Comparison of ENCODE assay signal across 8 cellular contexts in genomic region chr5:692530-693041, GRCh38. TPM values are rescaled to one million over a fixed set of nuclear protein-coding genes. Genes with fewer than 3 reads are reported as not detected.
A peak's percentile ranks its signal among the peaks of the same experiment; 100 is the strongest.
DNase-seq lines count a peak whose midpoint lies in the region; ATAC-seq and TF ChIP-seq lines count a peak whose summit lies in the region.
"Not testable (repeated sequence)": the region's sequence is repeated elsewhere in the genome, so short reads cannot be mapped to it uniquely, and the experiment has no call there.

No MANE protein-coding gene starts in this region.

- H4K91ac ChIP-seq in trophoblast cell (ENCODE audit: low read depth, low read length): not testable (repeated sequence)

- ATAC-seq in GM23338: not testable (repeated sequence)
- peak; percentile 22 for ATAC-seq in activated CD8-positive, alpha-beta T cell treated with anti-CD3 and anti-CD28 coated beads, Interleukin-2, amount 10 ng/mL, durations not matched to agents 7 days and 5 days

- not testable (repeated sequence) for H3F3A ChIP-seq in GM23338 (replicated peaks; ENCODE audit: low read depth)

- H2AFZ ChIP-seq in GM23338; trophoblast cell (ENCODE audit: insufficient read depth, low read length, poor library complexity): not testable (repeated sequence)

- H3K27ac Mint-ChIP-seq in GM23338; activated CD8-positive, alpha-beta T cell treated with anti-CD3 and anti-CD28 coated beads, Interleukin-2, amount 10 ng/mL, durations not matched to agents 7 days and 5 days: not testable (repeated sequence)

- H3K9ac ChIP-seq in HUES6 (ENCODE audit: low read length); trophoblast cell (ENCODE audit: low read length): not testable (repeated sequence)

- not testable (repeated sequence) for TF ChIP-seq POLR2A in uterus (IDR thresholded peaks at IDR 0.05)

- H3K9me3 ChIP-seq in HUES6 (ENCODE audit: control insufficient read depth, insufficient read depth, low read depth, low read length); effector memory CD4-positive, alpha-beta T cell (ENCODE audit: control insufficient read depth, low read length); trophoblast cell (ENCODE audit: insufficient read depth, low read depth, low read length); uterus: not testable (repeated sequence)

- H3K36me3 Mint-ChIP-seq in GM23338 (ENCODE audit: low read depth); activated CD8-positive, alpha-beta T cell treated with anti-CD3 and anti-CD28 coated beads, Interleukin-2, amount 10 ng/mL, durations not matched to agents 7 days and 5 days (ENCODE audit: low read depth): not testable (repeated sequence)

- CTCF ChIA-PET in activated CD8-positive, alpha-beta T cell treated with anti-CD3 and anti-CD28 coated beads, Interleukin-2, amount 10 ng/mL, durations not matched to agents 7 days and 5 days (lab: Charles Lee): not testable (repeated sequence)

- not testable (repeated sequence) for H3K4me1 ChIP-seq in GM23338 (ENCODE audit: insufficient read depth); HUES6 (ENCODE audit: control insufficient read depth, insufficient read depth, low read length); effector memory CD4-positive, alpha-beta T cell (ENCODE audit: control insufficient read depth, insufficient read depth, low read length, poor library complexity, severe bottlenecking); trophoblast cell (ENCODE audit: control insufficient read depth in 1 of 2, insufficient read depth in 2 of 2, low read length in 2 of 2); uterus

- not testable (repeated sequence) for H2BK120ac ChIP-seq in trophoblast cell (ENCODE audit: insufficient read depth, low read length, poor library complexity)

- H3K27me3 ChIP-seq in GM23338 (ENCODE audit: insufficient read depth) (peaks cover 13% of the 10 kb centered on the region), HUES6 (ENCODE audit: control insufficient read depth, insufficient read depth, low read length) (peaks cover 19% of the 10 kb centered on the region)
- not testable (repeated sequence) for H3K27me3 ChIP-seq in effector memory CD4-positive, alpha-beta T cell (replicated peaks; ENCODE audit: control insufficient read depth, insufficient read depth, low read length, poor library complexity, severe bottlenecking); layer of hippocampus (ENCODE audit: control insufficient read depth, insufficient read depth, low read length); trophoblast cell (ENCODE audit: insufficient read depth, low read length); uterus

- peak overlapping the region; percentile 50; the same call in 2 of the 3 replicates for H3K4me3 Mint-ChIP-seq in GM23338
- H3K4me3 Mint-ChIP-seq in activated CD8-positive, alpha-beta T cell treated with anti-CD3 and anti-CD28 coated beads, Interleukin-2, amount 10 ng/mL, durations not matched to agents 7 days and 5 days: not testable (repeated sequence)

- not testable (repeated sequence) for H3K14ac ChIP-seq in trophoblast cell (ENCODE audit: low read length)

- not testable (repeated sequence) for H3K79me2 ChIP-seq in GM23338 (replicated peaks; ENCODE audit: insufficient read depth); trophoblast cell (ENCODE audit: control insufficient read depth, insufficient read depth, low read length, poor library complexity)

- DNase-seq in GM10266 (ENCODE audit: extremely low spot score): peak; percentile 13
- not testable (repeated sequence) for DNase-seq in GM23338 (ENCODE audit: low spot score); activated CD8-positive, alpha-beta T cell treated with anti-CD3 and anti-CD28 coated beads, Interleukin-2, amount 10 ng/mL, durations not matched to agents 7 days and 5 days
- peak in 1 of 3 donors; percentile 32 for DNase-seq in effector memory CD4-positive, alpha-beta T cell
- peak in 1 of 2 donors; percentile 34 for DNase-seq in trophoblast cell
- peak; percentile 14 to 28 for DNase-seq in uterus

- POLR2A ChIA-PET in activated CD8-positive, alpha-beta T cell treated with anti-CD3 and anti-CD28 coated beads, Interleukin-2, amount 10 ng/mL, durations not matched to agents 7 days and 5 days (lab: Charles Lee): not testable (repeated sequence)

- peaks cover 12% of the 10 kb centered on the region for H3K27me3 Mint-ChIP-seq in GM23338 (ENCODE audit: insufficient read depth, low read depth, poor library complexity)
- H3K27me3 Mint-ChIP-seq in activated CD8-positive, alpha-beta T cell treated with anti-CD3 and anti-CD28 coated beads, Interleukin-2, amount 10 ng/mL, durations not matched to agents 7 days and 5 days (ENCODE audit: low read depth): not testable (repeated sequence)

- H3K18ac ChIP-seq in trophoblast cell (ENCODE audit: low read length): not testable (repeated sequence)

- H4K20me1 ChIP-seq in GM23338 (replicated peaks; ENCODE audit: insufficient read depth): not testable (repeated sequence)

- intact Hi-C loops in uterus (cut with DNase I; ENCODE audit: low total_unique reads): not testable (repeated sequence)

- TF ChIP-seq CTCF in GM10266 (IDR thresholded peaks at IDR 0.05; ENCODE audit: control insufficient read depth, insufficient read depth, low read depth, missing control alignments); GM23338 (conservative IDR thresholded peaks at IDR 0.05; ENCODE audit: low read depth in 2 of 2); uterus (IDR thresholded peaks at IDR 0.05): not testable (repeated sequence)

- not testable (repeated sequence) for H3K36me3 ChIP-seq in GM23338 (ENCODE audit: insufficient read depth); HUES6 (ENCODE audit: control insufficient read depth, insufficient read depth, low read length); effector memory CD4-positive, alpha-beta T cell (ENCODE audit: control insufficient read depth, insufficient read depth, low read length); trophoblast cell (ENCODE audit: control insufficient read depth in 1 of 2, insufficient read depth in 2 of 2, low read length in 2 of 2); uterus

- H4K12ac ChIP-seq in trophoblast cell (ENCODE audit: low read depth, low read length): not testable (repeated sequence)

- WGBS in trophoblast cell (ENCODE audit: extremely low coverage, insufficient coverage, insufficient read length): no CpG with 5 or more reads among the region's 41 CpGs

- not testable (repeated sequence) for H2BK12ac ChIP-seq in trophoblast cell (ENCODE audit: low read length)

- not testable (repeated sequence) for H3K9me2 ChIP-seq in GM23338 (ENCODE audit: insufficient read depth)

- H3K4me1 Mint-ChIP-seq in GM23338; activated CD8-positive, alpha-beta T cell treated with anti-CD3 and anti-CD28 coated beads, Interleukin-2, amount 10 ng/mL, durations not matched to agents 7 days and 5 days (ENCODE audit: low read depth): not testable (repeated sequence)

- H2BK5ac ChIP-seq in trophoblast cell (ENCODE audit: low read depth, low read length, poor library complexity): not testable (repeated sequence)

- H3K79me1 ChIP-seq in trophoblast cell (ENCODE audit: low read length): not testable (repeated sequence)

- not testable (repeated sequence) for H3K27ac ChIP-seq in GM23338 (ENCODE audit: low read depth); HUES6 (ENCODE audit: low read depth, low read length); effector memory CD4-positive, alpha-beta T cell (ENCODE audit: insufficient read depth, low read length, poor library complexity, severe bottlenecking); trophoblast cell (ENCODE audit: low read depth, low read length); uterus
- H3K27ac ChIP-seq in layer of hippocampus (ENCODE audit: low read depth, low read length): peak overlapping the region; percentile 77

- not testable (repeated sequence) for H4K8ac ChIP-seq in trophoblast cell (ENCODE audit: low read depth, low read length)

- H3K9me3 Mint-ChIP-seq in GM23338; activated CD8-positive, alpha-beta T cell treated with anti-CD3 and anti-CD28 coated beads, Interleukin-2, amount 10 ng/mL, durations not matched to agents 7 days and 5 days (ENCODE audit: insufficient read depth): not testable (repeated sequence)

- H3K4me2 ChIP-seq in GM23338 (peak overlapping the region; percentile 75), trophoblast cell (ENCODE audit: low read length) (peak overlapping the region; percentile 43)

- H3K4me3 ChIP-seq in GM23338: peak overlapping the region; percentile 47
- H3K4me3 ChIP-seq in HUES6 (ENCODE audit: low read depth, low read length): peak overlapping the region; percentile 48
- peak overlapping the region; percentile 50 for H3K4me3 ChIP-seq in effector memory CD4-positive, alpha-beta T cell (ENCODE audit: insufficient read depth, low read depth, low read length, poor library complexity, severe bottlenecking)
- not testable (repeated sequence) for H3K4me3 ChIP-seq in trophoblast cell (ENCODE audit: low read depth, low read length)
- peak overlapping the region; percentile 33 to 84 for H3K4me3 ChIP-seq in uterus

- H3K23ac ChIP-seq in trophoblast cell (ENCODE audit: low read length): not testable (repeated sequence)

- H2AK5ac ChIP-seq in trophoblast cell (ENCODE audit: low read length): not testable (repeated sequence)

- H3K4ac ChIP-seq in trophoblast cell (ENCODE audit: low read depth, low read length): not testable (repeated sequence)

RNA-seq across cellular contexts. Expression of gene TPPP, which starts 0.6 kb away (rescaled TPM):
- 1.4 and 1.8 TPM in 2 replicates for total RNA-seq in GM23338 (2014; rRNA removed; shearing (Covaris generic))
- polyA plus RNA-seq in GM23338 (2016; fragmentation: Nextera tagmentation; extraction: Ambion mirVana): 0.38 and 0.48 TPM in 2 replicates
- under 1 TPM in 1 of 2 experiments, not detected in 1; 0.08 TPM for total RNA-seq in activated CD8-positive, alpha-beta T cell treated with anti-CD3 and anti-CD28 coated beads, Interleukin-2, amount 10 ng/mL, durations not matched to agents 7 days and 5 days
- polyA plus RNA-seq in trophoblast cell (2013): 0.11 and 0.12 TPM in 2 replicates
- 1 to 10 TPM in 2 of 4 donors, under 1 TPM in 2; 0.26 to 8.0 (median 1.0) TPM for total RNA-seq in uterus
